28 cellular contexts compared by ENCODE assay signal in the genomic region with DNA sequence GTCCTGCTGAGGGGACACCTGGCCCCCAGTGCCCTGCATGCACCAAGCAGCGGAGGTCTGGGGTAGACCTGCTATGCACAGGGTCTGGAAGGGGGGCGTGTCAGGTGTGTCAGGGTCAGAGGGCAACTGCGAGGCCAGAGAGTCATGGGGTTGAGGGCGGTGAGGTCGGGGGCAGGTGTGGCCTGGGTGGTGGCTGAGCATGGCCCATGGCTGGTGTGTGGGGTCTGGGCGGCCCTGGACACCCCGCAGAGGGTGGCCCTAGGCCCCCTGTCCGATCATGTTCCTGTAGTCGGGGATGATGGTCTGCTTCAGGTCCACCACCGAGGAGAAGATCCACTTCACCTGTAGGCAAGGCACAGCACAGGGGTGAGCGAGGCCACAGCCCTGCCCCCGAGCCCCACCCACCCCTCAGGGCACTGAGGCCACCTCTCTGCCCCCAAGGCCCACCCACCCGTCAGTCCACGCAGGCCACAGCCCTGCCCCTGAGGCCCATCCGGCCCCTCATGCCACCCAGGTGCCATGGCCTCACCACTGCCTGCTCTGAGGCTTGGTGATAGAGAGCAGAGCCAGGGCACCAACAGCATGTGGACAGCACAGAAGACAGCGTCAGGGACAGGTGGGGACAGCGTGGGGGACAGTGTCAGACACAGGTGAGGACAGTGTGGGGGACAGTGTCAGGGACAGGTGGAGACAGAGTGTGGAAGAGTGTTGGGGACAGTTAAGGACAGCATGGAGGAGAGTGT.
DNase-seq lines count a peak whose midpoint lies in the region; ATAC-seq and TF ChIP-seq lines count a peak whose summit lies in the region.
"Had no signal": no experiment of that assay in that cellular context is flagged by ENCODE, and none has a peak within 500 bp of the region (broad histone marks: within the 10 kb centered on the region; RNA-seq: fewer than 3 reads in every experiment).

No MANE protein-coding gene starts in this region.

- H4K20me1 ChIP-seq in neural progenitor cell (ENCODE audit: low read depth) = no peaks in the 10 kb centered on the region
- H4K20me1 ChIP-seq: BLaER1 had no signal

- H3K4me1 Mint-ChIP-seq in activated B cell treated with CpG ODN at 0.5 μM for 24 hours = peaks cover 27% of the 10 kb centered on the region
- no peaks in the 10 kb centered on the region for H3K4me1 Mint-ChIP-seq in neural progenitor cell
- H3K4me1 Mint-ChIP-seq: activated CD8-positive, alpha-beta memory T cell treated with anti-CD3 and anti-CD28 coated beads, Interleukin-2, amount 10 ng/mL, durations not matched to agents 7 days and 5 days; H9; WTC11 had no signal

- peak; percentile 4 for DNase-seq in GM13977 (ENCODE audit: low spot score)
- no peak for DNase-seq in activated B cell treated with CpG ODN at 0.5 μM for 24 hours
- DNase-seq in neural progenitor cell (ENCODE audit: low spot score) = no peak
- peak in 1 of 2 donors; percentile 74 for DNase-seq in upper lobe of left lung
- DNase-seq in dermis blood vessel endothelial cell = no peak
- no peak for DNase-seq in NCI-H2081 (lab: John Stamatoyannopoulos, UW)
- no peak for DNase-seq in HCEC 1CT
- DNase-seq: ACHN; activated CD8-positive, alpha-beta memory T cell treated with anti-CD3 and anti-CD28 coated beads, Interleukin-2, amount 10 ng/mL, durations not matched to agents 7 days and 5 days; activated naive CD4-positive, alpha-beta T cell; activated T-cell treated with anti-CD3 and anti-CD28 coated beads, Interleukin-2, amount 50 U/mL, for 72 hours; central memory CD4-positive, alpha-beta T cell; cortex of kidney; DMS153; effector memory CD8-positive, alpha-beta T cell; H9; islet precursor cell; left ventricle myocardium superior; naive thymus-derived CD8-positive, alpha-beta T cell; NCI-H146; NCI-H2107; occipital lobe; stimulated activated naive CD8-positive, alpha-beta T cell treated with anti-CD3 and anti-CD28 coated beads, Interleukin-15, Interleukin-2, amounts not matched to agents 100 U/mL and 50 U/mL, for 24 hours; T-helper 1 cell; testis; uterus had no signal

- H3K79me2 ChIP-seq in neural progenitor cell (ENCODE audit: low read depth) = no peaks in the 10 kb centered on the region

- H3K27ac Mint-ChIP-seq in activated B cell treated with CpG ODN at 0.5 μM for 24 hours (peak overlapping the region; percentile 56), neural progenitor cell (no peak overlapping the region)
- H3K27ac Mint-ChIP-seq: activated CD8-positive, alpha-beta memory T cell treated with anti-CD3 and anti-CD28 coated beads, Interleukin-2, amount 10 ng/mL, durations not matched to agents 7 days and 5 days; activated T-cell treated with anti-CD3 and anti-CD28 coated beads, Interleukin-2, amount 50 U/mL, for 72 hours; effector memory CD8-positive, alpha-beta T cell; H9; naive thymus-derived CD8-positive, alpha-beta T cell; WTC11 had no signal

- H3K36me3 ChIP-seq in neural progenitor cell (no peaks in the 10 kb centered on the region), upper lobe of left lung (no peaks in the 10 kb centered on the region)
- H3K36me3 ChIP-seq: BLaER1, uterus had no signal

- no peak overlapping the region for H2AFZ ChIP-seq in neural progenitor cell (replicated peaks)

- H3K9me3 ChIP-seq in neural progenitor cell (ENCODE audit: low read depth) (no peaks in the 10 kb centered on the region), upper lobe of left lung (no peaks in the 10 kb centered on the region)
- H3K9me3 ChIP-seq: BLaER1, testis, uterus had no signal

- H3K27me3 ChIP-seq in neural progenitor cell (no peaks in the 10 kb centered on the region), upper lobe of left lung (no peaks in the 10 kb centered on the region)
- H3K27me3 ChIP-seq: BLaER1, testis, uterus had no signal

- CTCF ChIA-PET in activated B cell treated with CpG ODN at 0.5 μM for 24 hours (lab: Charles Lee) = no interaction called here

- H3K27me3 Mint-ChIP-seq in activated B cell treated with CpG ODN at 0.5 μM for 24 hours = no peaks in the 10 kb centered on the region
- peaks cover 7% of the 10 kb centered on the region for H3K27me3 Mint-ChIP-seq in neural progenitor cell (ENCODE audit: insufficient read depth, low read depth)
- H3K27me3 Mint-ChIP-seq: activated CD8-positive, alpha-beta memory T cell treated with anti-CD3 and anti-CD28 coated beads, Interleukin-2, amount 10 ng/mL, durations not matched to agents 7 days and 5 days had no signal

- no peaks in the 10 kb centered on the region for H3F3A ChIP-seq in neural progenitor cell (ENCODE audit: low read depth)

- H3K36me3 Mint-ChIP-seq in activated B cell treated with CpG ODN at 0.5 μM for 24 hours (ENCODE audit: low read depth) = peaks cover 40% of the 10 kb centered on the region
- H3K36me3 Mint-ChIP-seq in neural progenitor cell = no peaks in the 10 kb centered on the region
- H3K36me3 Mint-ChIP-seq: activated CD8-positive, alpha-beta memory T cell treated with anti-CD3 and anti-CD28 coated beads, Interleukin-2, amount 10 ng/mL, durations not matched to agents 7 days and 5 days; naive thymus-derived CD8-positive, alpha-beta T cell had no signal

- WGBS in upper lobe of left lung, 2 donors = 76 to 85% methylated on average over 10 to 11 of the region's 17 CpGs

- ATAC-seq in activated B cell treated with CpG ODN at 0.5 μM for 24 hours (ENCODE audit: low read depth) (peak; percentile 6), upper lobe of left lung (ENCODE audit: low FRiP score in 2 of 2) (peak; percentile 29 to 47)
- ATAC-seq: activated CD8-positive, alpha-beta memory T cell treated with anti-CD3 and anti-CD28 coated beads, Interleukin-2, amount 10 ng/mL, durations not matched to agents 7 days and 5 days; activated T-cell treated with anti-CD3 and anti-CD28 coated beads, Interleukin-2, amount 50 U/mL, for 72 hours; effector memory CD8-positive, alpha-beta T cell; left ventricle myocardium superior; naive thymus-derived CD8-positive, alpha-beta T cell; WTC11 had no signal

- no peak overlapping the region for H3K4me3 Mint-ChIP-seq in activated B cell treated with CpG ODN at 0.5 μM for 24 hours
- H3K4me3 Mint-ChIP-seq in neural progenitor cell = peak overlapping the region; percentile 35
- H3K4me3 Mint-ChIP-seq: activated CD8-positive, alpha-beta memory T cell treated with anti-CD3 and anti-CD28 coated beads, Interleukin-2, amount 10 ng/mL, durations not matched to agents 7 days and 5 days; activated T-cell treated with anti-CD3 and anti-CD28 coated beads, Interleukin-2, amount 50 U/mL, for 72 hours; effector memory CD8-positive, alpha-beta T cell; H9; naive thymus-derived CD8-positive, alpha-beta T cell; WTC11 had no signal

- H3K4me1 ChIP-seq in neural progenitor cell (no peaks in the 10 kb centered on the region), upper lobe of left lung (no peaks in the 10 kb centered on the region)
- H3K4me1 ChIP-seq: testis, uterus had no signal

- TF ChIP-seq POLR2A in upper lobe of left lung (IDR thresholded peaks at IDR 0.05) = no peak

- no peak overlapping the region for H3K4me2 ChIP-seq in neural progenitor cell
- H3K4me2 ChIP-seq: BLaER1 had no signal

- H3K9me3 Mint-ChIP-seq in activated B cell treated with CpG ODN at 0.5 μM for 24 hours (no peaks in the 10 kb centered on the region), neural progenitor cell (peaks cover 22% of the 10 kb centered on the region)
- H3K9me3 Mint-ChIP-seq: activated T-cell treated with anti-CD3 and anti-CD28 coated beads, Interleukin-2, amount 50 U/mL, for 72 hours; effector memory CD8-positive, alpha-beta T cell; naive thymus-derived CD8-positive, alpha-beta T cell had no signal

- in situ Hi-C loops in GM13977 (cut with MboI; ENCODE audit: low pct_unique_long_range_greater_than_20kb, low sequenced_read_pairs, unreplicated experiment) = no loop called here

- H3K4me3 ChIP-seq in neural progenitor cell = no peak overlapping the region
- no peak overlapping the region for H3K4me3 ChIP-seq in upper lobe of left lung
- H3K4me3 ChIP-seq: BLaER1, testis, uterus had no signal

- no peak for TF ChIP-seq CTCF in GM13977 (IDR thresholded peaks at IDR 0.05; ENCODE audit: extremely low read depth, insufficient read depth, missing control alignments)
- TF ChIP-seq CTCF in activated B cell treated with CpG ODN at 0.5 μM for 24 hours (IDR thresholded peaks at IDR 0.05) = no peak
- TF ChIP-seq CTCF in neural progenitor cell (IDR thresholded peaks at IDR 0.05) = no peak
- no peak for TF ChIP-seq CTCF in upper lobe of left lung (IDR thresholded peaks at IDR 0.05)

- H3K27ac ChIP-seq in neural progenitor cell (no peak overlapping the region), upper lobe of left lung (no peak overlapping the region)
- H3K27ac ChIP-seq: BLaER1, testis, uterus had no signal

- POLR2A ChIA-PET in activated B cell treated with CpG ODN at 0.5 μM for 24 hours (lab: Charles Lee) = no interaction called here

- intact Hi-C loops in activated B cell treated with CpG ODN at 0.5 μM for 24 hours (cut with micrococcal nuclease) = loop anchor here (10.0 kb wide), 1 partner anchor 53 kb away; no protein-coding TSS in a partner anchor

- no peak for TF ChIP-seq EP300 in upper lobe of left lung (IDR thresholded peaks at IDR 0.05)

- no peak overlapping the region for H3K9ac ChIP-seq in neural progenitor cell
- H3K9ac ChIP-seq: BLaER1 had no signal
